Comparison of ENCODE assay signal across 26 cellular contexts in the genomic region with DNA sequence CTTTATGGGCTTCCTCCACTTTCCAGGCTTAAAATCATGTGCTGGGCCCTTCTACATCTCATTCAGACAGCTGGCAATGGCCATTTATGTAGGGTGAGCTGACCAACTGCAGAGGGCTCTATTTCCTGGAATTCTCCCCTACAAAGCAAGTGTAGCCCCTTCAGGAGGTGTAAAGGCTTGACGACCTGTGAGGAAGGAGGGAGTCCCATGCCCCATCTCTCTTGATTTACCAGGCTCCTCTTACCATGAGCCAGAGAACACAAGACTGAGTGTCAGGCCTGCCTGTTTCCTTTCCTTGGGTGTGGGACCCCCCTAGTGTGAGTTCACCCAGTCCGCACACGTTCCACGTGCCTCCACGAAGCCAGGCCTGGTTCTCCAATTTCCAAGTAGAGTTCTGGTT. TPM values are rescaled to one million over a fixed set of nuclear protein-coding genes. Genes with fewer than 3 reads are reported as not detected.
"Had no signal": no experiment of that assay in that cellular context is flagged by ENCODE, and none has a peak within 500 bp of the region (broad histone marks: within the 10 kb centered on the region; RNA-seq: fewer than 3 reads in every experiment).

No MANE protein-coding gene starts in this region.

- ATAC-seq: K562, Panc1, PC-3 had no signal

- H3K4me2 ChIP-seq: KMS-11, SK-N-SH had no signal

- DNase-seq: MV-4-11; NCI-H1092; NCI-H1105 treated with DMSO at 0.1 percent for 48 hours; NCI-H1417 treated with DMSO at 0.1 percent for 48 hours; NCI-H146; NCI-H1694 treated with DMSO at 0.1 percent for 48 hours; NCI-H1930; NCI-H2081; NCI-H2107; NCI-H2227 treated with DMSO at 0.1 percent for 48 hours; NCI-H524 treated with DMSO at 0.1 percent for 48 hours; NCI-H69; NCI-H774; NK-92 treated with Interleukin-12 subunit alpha and Interleukin-12 subunit beta, amount 100 ng/mL, for 24 hours; PC-3; SHP77; SK-N-SH had no signal

- H3K9me3 ChIP-seq: SK-N-SH had no signal

- H3K4me3 ChIP-seq: K562 had no signal

- H3K9ac ChIP-seq: KMS-11, SK-N-SH had no signal

- H3K36me3 Mint-ChIP-seq: IgD-negative memory B cell had no signal

- H3K9me2 ChIP-seq: SK-N-SH had no signal

- H3K27ac ChIP-seq: KMS-11, RWPE1 had no signal

RNA-seq across cellular contexts. Expression of a gene that starts 16.6 kb away (rescaled TPM):
- total RNA-seq: HT1080, K562, LHCN-M2, MCF 10A, NCI-H460, PC-3 had no signal
